In genomic region chr11:29305456-29306232, GRCh38 we compare ENCODE assay signal across 27 cellular contexts.
"Had no signal": no experiment of that assay in that cellular context is flagged by ENCODE, and none has a peak within 500 bp of the region (broad histone marks: within the 10 kb centered on the region; RNA-seq: fewer than 3 reads in every experiment).

No MANE protein-coding gene starts in this region.

- H3K4me3 Mint-ChIP-seq: activated naive CD8-positive, alpha-beta T cell treated with anti-CD3 and anti-CD28 coated beads for 36 hours; activated T-cell treated with anti-CD3 and anti-CD28 coated beads, Interleukin-2, amount 50 U/mL, for 24 hours; dendritic cell treated with granulocyte-macrophage colony-stimulating factor and Interleukin-4, amounts not matched to agents 40 ng/mL and 50 ng/mL, for 4 days; immature natural killer cell; naive thymus-derived CD4-positive, alpha-beta T cell; neural crest cell; WTC11 had no signal

- H3K9me3 ChIP-seq: lower lobe of right lung, testis, uterus had no signal

- H3K4me3 ChIP-seq: hepatocyte, lower lobe of right lung, smooth muscle cell, testis, uterus had no signal

- H3K4me1 ChIP-seq: lower lobe of right lung, testis, uterus had no signal

- H3K27me3 ChIP-seq: hepatocyte, testis, uterus had no signal

- H3K4me1 Mint-ChIP-seq: activated naive CD8-positive, alpha-beta T cell treated with anti-CD3 and anti-CD28 coated beads for 36 hours; immature natural killer cell; naive thymus-derived CD4-positive, alpha-beta T cell had no signal

- DNase-seq: activated CD8-positive, alpha-beta memory T cell treated with anti-CD3 and anti-CD28 coated beads, Interleukin-2, amount 50 U/mL, for 4 hours; activated naive CD4-positive, alpha-beta T cell treated with Interleukin-2 at 50 U/mL for 16 hours; activated naive CD8-positive, alpha-beta T cell treated with anti-CD3 and anti-CD28 coated beads for 36 hours; activated T-cell treated with anti-CD3 and anti-CD28 coated beads, Interleukin-2, amount 50 U/mL, for 24 hours; effector CD4-positive, alpha-beta T cell; glutamatergic neuron; immature natural killer cell; lower lobe of right lung; naive thymus-derived CD4-positive, alpha-beta T cell; occipital lobe; posterior cingulate gyrus; stimulated activated CD4-positive, alpha-beta T cell treated with anti-CD3 and anti-CD28 coated beads, Interleukin-15, amount 100 ng/mL, for 24 hours; stimulated activated CD8-positive, alpha-beta memory T cell treated with anti-CD3 and anti-CD28 coated beads, Interleukin-4, amount 100 ng/mL, for 48 hours; stimulated activated naive CD4-positive, alpha-beta T cell; T-helper 9 cell; testis; trophoblast cell; uterus had no signal

- H3K27me3 Mint-ChIP-seq: activated naive CD8-positive, alpha-beta T cell treated with anti-CD3 and anti-CD28 coated beads for 36 hours; activated T-cell treated with anti-CD3 and anti-CD28 coated beads, Interleukin-2, amount 50 U/mL, for 24 hours; dendritic cell treated with granulocyte-macrophage colony-stimulating factor and Interleukin-4, amounts not matched to agents 40 ng/mL and 50 ng/mL, for 4 days; naive thymus-derived CD4-positive, alpha-beta T cell had no signal

- ATAC-seq: left lobe of liver; lower lobe of right lung; naive thymus-derived CD4-positive, alpha-beta T cell; sciatic nerve; WTC11 had no signal

- H3K27ac ChIP-seq: hepatocyte, lower lobe of right lung, testis, uterus had no signal

- H3K36me3 ChIP-seq: lower lobe of right lung, uterus had no signal

- H3K36me3 Mint-ChIP-seq: activated naive CD8-positive, alpha-beta T cell treated with anti-CD3 and anti-CD28 coated beads for 36 hours; immature natural killer cell; naive thymus-derived CD4-positive, alpha-beta T cell; WTC11 had no signal

- H3K9me3 Mint-ChIP-seq: dendritic cell treated with granulocyte-macrophage colony-stimulating factor and Interleukin-4, amounts not matched to agents 40 ng/mL and 50 ng/mL, for 4 days; neural crest cell; WTC11 had no signal

- FAIRE-seq: endometrium had no signal

- H3K27ac Mint-ChIP-seq: activated naive CD8-positive, alpha-beta T cell treated with anti-CD3 and anti-CD28 coated beads for 36 hours; activated T-cell treated with anti-CD3 and anti-CD28 coated beads, Interleukin-2, amount 50 U/mL, for 24 hours; activated T-helper 2 cell treated with anti-CD3 and anti-CD28 coated beads, Interferon-gamma antibody, Interleukin-2, Interleukin-4, amounts not matched to agents 10 μg/mL and 5 μg/mL and 100 μg/mL, durations not matched to agents 14 hours and 24 hours and 36 hours; dendritic cell treated with granulocyte-macrophage colony-stimulating factor and Interleukin-4, amounts not matched to agents 40 ng/mL and 50 ng/mL, for 4 days; immature natural killer cell; naive thymus-derived CD4-positive, alpha-beta T cell; WTC11 had no signal
